8 cellular contexts compared by ENCODE assay signal in the genomic region with DNA sequence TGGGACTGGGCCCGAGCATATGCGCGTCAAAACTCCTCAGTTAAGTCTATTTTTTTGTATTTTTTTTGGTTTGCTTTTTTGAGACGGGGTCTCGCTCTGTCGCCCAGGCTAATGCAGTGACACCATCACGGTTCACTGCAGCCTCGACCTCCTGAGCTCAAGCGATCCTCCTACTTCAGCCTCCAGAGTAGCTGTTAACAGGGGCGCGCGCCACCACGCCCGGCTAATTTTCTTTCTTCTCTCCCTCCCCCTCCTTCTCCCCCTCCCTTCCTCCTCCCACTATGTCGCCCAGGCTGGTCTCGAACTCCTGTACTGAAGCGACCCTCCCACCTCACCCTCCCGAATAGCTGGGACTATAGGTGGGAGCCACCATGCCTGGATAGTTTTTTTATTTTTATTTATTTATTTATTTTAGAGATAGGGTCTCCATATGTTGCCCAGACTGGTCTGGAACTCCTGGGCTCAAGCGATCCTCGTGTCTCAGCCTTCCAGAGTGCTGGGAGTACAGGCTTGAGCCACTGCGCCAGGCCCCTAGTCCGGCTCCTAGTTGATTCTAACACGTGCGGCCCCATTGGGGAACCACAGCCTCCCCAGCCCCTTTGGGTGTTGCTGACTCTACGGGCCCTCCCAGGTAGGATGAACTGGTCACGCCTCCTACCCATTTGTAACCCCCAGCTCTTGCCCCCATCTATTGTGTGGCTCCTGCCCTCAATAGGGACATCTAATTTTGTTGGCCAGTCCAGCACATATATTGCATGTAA. TPM values are rescaled to one million over a fixed set of nuclear protein-coding genes. Genes with fewer than 3 reads are reported as not detected.
DNase-seq lines count a peak whose midpoint lies in the region; ATAC-seq and TF ChIP-seq lines count a peak whose summit lies in the region.

No MANE protein-coding gene starts in this region.

- H3K36me3 ChIP-seq in A673 (ENCODE audit: insufficient read depth, low read length, poor library complexity, severe bottlenecking) (no peaks in the 10 kb centered on the region), muscle layer of duodenum (ENCODE audit: control insufficient read depth in 1 of 2, insufficient read depth in 2 of 2, low read length in 2 of 2) (peaks cover 0 to under 1% of the 10 kb centered on the region in 2 donors)

- no peak for TF ChIP-seq CTCF in A673 (conservative IDR thresholded peaks at IDR 0.05; ENCODE audit: low read depth, low read length)

- CTCF ChIA-PET in A673 (lab: Charles Lee), result no interaction called here

- DNase-seq in A673 (ENCODE audit: low spot score) (no peak), kidney glomerular epithelial cell (lab: John Stamatoyannopoulos, UW) (no peak)
- DNase-seq in Jurkat, Clone E6-1 (ENCODE audit: low read depth, low spot score), result no peak

- POLR2A ChIA-PET in A673 (lab: Charles Lee; ENCODE audit: low non-redundant PET), result no interaction called here

- intact Hi-C loops in A673 (cut with micrococcal nuclease; ENCODE audit: unreplicated experiment), result loop anchor here (2.0 kb wide), 1 partner anchor 77 kb away; a partner anchor contains a TSS

- no peaks in the 10 kb centered on the region for H3K27me3 ChIP-seq in A673 (replicated peaks; ENCODE audit: insufficient read depth, low read depth, low read length, poor library complexity)
- H3K27me3 ChIP-seq in muscle layer of duodenum (ENCODE audit: low read depth, low read length), result no peaks in the 10 kb centered on the region

- BruUV-seq in A673 (replicated peaks; lab: Mats Ljungman, UMichigan), result TSS peak; percentile 50

- H3K9me3 ChIP-seq in A673 (ENCODE audit: low read depth, low read length, poor library complexity, severe bottlenecking) (no peaks in the 10 kb centered on the region), muscle layer of duodenum (ENCODE audit: control insufficient read depth in 1 of 2, low read length in 2 of 2) (no peaks in the 10 kb centered on the region)

- H3K27ac ChIP-seq in A673 (ENCODE audit: low read depth, low read length, poor library complexity, severe bottlenecking) (peak overlapping the region; percentile 96), cingulate gyrus (ENCODE audit: low read depth, low read length) (peak overlapping the region; percentile 57), muscle layer of duodenum (ENCODE audit: low read length) (peak overlapping the region; percentile 77)

- no peak for ATAC-seq in GM19452 (IDR thresholded peaks at IDR 0.05; ENCODE audit: unreplicated experiment)
- ATAC-seq in HG03045 (IDR thresholded peaks at IDR 0.05; ENCODE audit: unreplicated experiment), result no peak
- no peak for ATAC-seq in GM19397 (IDR thresholded peaks at IDR 0.05; ENCODE audit: unreplicated experiment)

- H3K4me1 ChIP-seq in A673 (ENCODE audit: insufficient read depth, low read length, poor library complexity, severe bottlenecking) (peaks cover 5% of the 10 kb centered on the region), muscle layer of duodenum (ENCODE audit: control insufficient read depth in 1 of 2, insufficient read depth in 2 of 2, low read length in 2 of 2) (peaks cover 12 to 38% of the 10 kb centered on the region in 2 donors)

- H3K4me3 ChIP-seq in A673 (ENCODE audit: low read depth, low read length, poor library complexity, severe bottlenecking), result peak overlapping the region; percentile 72
- H3K4me3 ChIP-seq in Jurkat, Clone E6-1 (ENCODE audit: low read length), result peak overlapping the region; percentile 86
- H3K4me3 ChIP-seq in muscle layer of duodenum (ENCODE audit: low read depth in 1 of 2, low read length in 2 of 2), result peak overlapping the region; percentile 69 to 77

RNA-seq across cellular contexts. Expression of a gene that starts 0.8 kb away (rescaled TPM):
- total RNA-seq in A673 (2021), result 1.3 and 1.8 TPM in 2 replicates
- 3.8 TPM for polyA plus RNA-seq in Jurkat, Clone E6-1 (2012; ENCODE audit: insufficient read depth, insufficient read length)

RNA-seq across cellular contexts. Expression of a gene that starts 5.4 kb away (rescaled TPM):
- 1,249 and 1,257 TPM in 2 replicates for total RNA-seq in A673 (2021)
- 1,707 TPM for polyA plus RNA-seq in Jurkat, Clone E6-1 (2012; ENCODE audit: insufficient read depth, insufficient read length)

RNA-seq across cellular contexts. Expression of a gene that starts 13.8 kb away (rescaled TPM):
- total RNA-seq in A673 (2021), result 0.60 and 0.74 TPM in 2 replicates
- polyA plus RNA-seq in Jurkat, Clone E6-1 (2012; ENCODE audit: insufficient read depth, insufficient read length), result not detected

RNA-seq across cellular contexts. Expression of a gene that starts 19.1 kb away (rescaled TPM):
- 2.6 and 3.4 TPM in 2 replicates for total RNA-seq in A673 (2021)
- 3.8 TPM for polyA plus RNA-seq in Jurkat, Clone E6-1 (2012; ENCODE audit: insufficient read depth, insufficient read length)

RNA-seq across cellular contexts. Expression of a gene that starts 26.8 kb away (rescaled TPM):
- total RNA-seq in A673 (2021), result 20.9 and 21.6 TPM in 2 replicates
- polyA plus RNA-seq in Jurkat, Clone E6-1 (2012; ENCODE audit: insufficient read depth, insufficient read length), result 10.7 TPM
